29 cellular contexts compared by ENCODE assay signal in genomic region chr2:19728120-19728519, GRCh38.
"Had no signal": no experiment of that assay in that cellular context is flagged by ENCODE, and none has a peak within 500 bp of the region (broad histone marks: within the 10 kb centered on the region; RNA-seq: fewer than 3 reads in every experiment).

No MANE protein-coding gene starts in this region.

- H3K4me1 ChIP-seq: adrenal gland, body of pancreas, foreskin keratinocyte, gastrocnemius medialis had no signal

- H3K27me3 ChIP-seq: adrenal gland, body of pancreas, esophagus muscularis mucosa, foreskin keratinocyte, gastrocnemius medialis had no signal

- ATAC-seq: activated CD4-positive, alpha-beta T cell treated with anti-CD3 and anti-CD28 coated beads for 36 hours; activated CD8-positive, alpha-beta memory T cell treated with anti-CD3 and anti-CD28 coated beads, Interleukin-2, amount 10 ng/mL, durations not matched to agents 7 days and 5 days; activated CD8-positive, alpha-beta T cell treated with anti-CD3 and anti-CD28 coated beads, Interleukin-2, amount 10 ng/mL, durations not matched to agents 7 days and 5 days; activated naive CD8-positive, alpha-beta T cell treated with anti-CD3 and anti-CD28 coated beads, Interleukin-2, amount 50 U/mL, for 24 hours; body of pancreas; effector memory CD8-positive, alpha-beta T cell; foreskin keratinocyte; gastrocnemius medialis had no signal

- DNase-seq: activated CD4-positive, alpha-beta memory T cell treated with anti-CD3 and anti-CD28 coated beads for 36 hours; activated CD4-positive, alpha-beta T cell treated with anti-CD3 and anti-CD28 coated beads for 36 hours; activated CD4-positive, alpha-beta T cell treated with anti-CD3 and anti-CD28 coated beads, Interleukin-2, amount 10 ng/mL, durations not matched to agents 24 days and 14 days; activated CD4-positive, CD25-positive, alpha-beta regulatory T cell; activated CD4-positive, CD25-positive, alpha-beta regulatory T cell treated with anti-CD3 and anti-CD28 coated beads, Interleukin-2, amount 50 U/mL, for 72 hours; activated CD8-positive, alpha-beta memory T cell treated with anti-CD3 and anti-CD28 coated beads, Interleukin-2, amount 10 ng/mL, durations not matched to agents 7 days and 5 days; activated CD8-positive, alpha-beta memory T cell treated with anti-CD3 and anti-CD28 coated beads, Interleukin-2, amount 50 U/mL, for 4 hours; activated CD8-positive, alpha-beta T cell treated with anti-CD3 and anti-CD28 coated beads, Interleukin-2, amount 10 ng/mL, durations not matched to agents 7 days and 5 days; activated effector memory CD4-positive, alpha-beta T cell treated with anti-CD3 and anti-CD28 coated beads, Interleukin-2, amount 50 U/mL, for 16 hours; activated naive CD4-positive, alpha-beta T cell treated with anti-CD3 and anti-CD28 coated beads for 36 hours; activated naive CD8-positive, alpha-beta T cell treated with anti-CD3 and anti-CD28 coated beads for 36 hours; activated naive CD8-positive, alpha-beta T cell treated with anti-CD3 and anti-CD28 coated beads, Interleukin-2, amount 50 U/mL, for 24 hours; activated T-cell treated with anti-CD3 and anti-CD28 coated beads, Interleukin-2, amount 50 U/mL, for 1 hour; activated T-cell treated with anti-CD3 and anti-CD28 coated beads, Interleukin-2, amount 50 U/mL, for 48 hours; adrenal gland; amygdala; aorta; body of pancreas; caudate nucleus; cortex of kidney; dermis blood vessel endothelial cell; effector CD4-positive, alpha-beta T cell; effector memory CD8-positive, alpha-beta T cell; erythroblast; foreskin keratinocyte; gastrocnemius medialis; glutamatergic neuron; T-helper 2 cell had no signal

- H3K36me3 ChIP-seq: adrenal gland, esophagus muscularis mucosa, gastrocnemius medialis had no signal

- H3K9me3 ChIP-seq: adrenal gland, body of pancreas, esophagus muscularis mucosa, gastrocnemius medialis had no signal

- H3K4me3 ChIP-seq: adrenal gland, body of pancreas, esophagus muscularis mucosa, gastrocnemius medialis had no signal

- H3K27ac ChIP-seq: adrenal gland, body of pancreas, esophagus muscularis mucosa, foreskin keratinocyte, gastrocnemius medialis had no signal
